1 cellular context compared by ENCODE assay signal in genomic region chr1:2547210-2548067, GRCh38.
TF ChIP-seq lines count a peak whose summit lies in the region.

No MANE protein-coding gene starts in this region.

TF ChIP-seq in SK-N-SH, 30 proteins besides CTCF, POLR2A, EP300 and RAD21:
- TF ChIP-seq REST (IDR thresholded peaks at IDR 0.05; ENCODE audit: low read depth, low read length) (no peak), RFX5 (IDR thresholded peaks at IDR 0.05; ENCODE audit: low read length) (no peak), CHD2 (IDR thresholded peaks at IDR 0.05; ENCODE audit: low read length, partially characterized antibody) (no peak)
- TF ChIP-seq, protein P1, sequence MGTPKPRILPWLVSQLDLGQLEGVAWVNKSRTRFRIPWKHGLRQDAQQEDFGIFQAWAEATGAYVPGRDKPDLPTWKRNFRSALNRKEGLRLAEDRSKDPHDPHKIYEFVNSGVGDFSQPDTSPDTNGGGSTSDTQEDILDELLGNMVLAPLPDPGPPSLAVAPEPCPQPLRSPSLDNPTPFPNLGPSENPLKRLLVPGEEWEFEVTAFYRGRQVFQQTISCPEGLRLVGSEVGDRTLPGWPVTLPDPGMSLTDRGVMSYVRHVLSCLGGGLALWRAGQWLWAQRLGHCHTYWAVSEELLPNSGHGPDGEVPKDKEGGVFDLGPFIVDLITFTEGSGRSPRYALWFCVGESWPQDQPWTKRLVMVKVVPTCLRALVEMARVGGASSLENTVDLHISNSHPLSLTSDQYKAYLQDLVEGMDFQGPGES (IDR thresholded peaks at IDR 0.05; ENCODE audit: low read depth, low read length), result no peak
- TF ChIP-seq, protein P2, sequence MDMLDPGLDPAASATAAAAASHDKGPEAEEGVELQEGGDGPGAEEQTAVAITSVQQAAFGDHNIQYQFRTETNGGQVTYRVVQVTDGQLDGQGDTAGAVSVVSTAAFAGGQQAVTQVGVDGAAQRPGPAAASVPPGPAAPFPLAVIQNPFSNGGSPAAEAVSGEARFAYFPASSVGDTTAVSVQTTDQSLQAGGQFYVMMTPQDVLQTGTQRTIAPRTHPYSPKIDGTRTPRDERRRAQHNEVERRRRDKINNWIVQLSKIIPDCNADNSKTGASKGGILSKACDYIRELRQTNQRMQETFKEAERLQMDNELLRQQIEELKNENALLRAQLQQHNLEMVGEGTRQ (IDR thresholded peaks at IDR 0.05; ENCODE audit: borderline replicate concordance, low read depth, low read length), result no peak
